ENCODE assay signal across 13 cellular contexts in genomic region chr18:57029761-57030160, GRCh38.
DNase-seq lines count a peak whose midpoint lies in the region; ATAC-seq and TF ChIP-seq lines count a peak whose summit lies in the region.
"Had no signal": no experiment of that assay in that cellular context is flagged by ENCODE, and none has a peak within 500 bp of the region (broad histone marks: within the 10 kb centered on the region; RNA-seq: fewer than 3 reads in every experiment).

No MANE protein-coding gene starts in this region.

- H3K4me3 ChIP-seq in LNCaP clone FGC (ENCODE audit: low read depth, low read length) = no peak overlapping the region
- no peak overlapping the region for H3K4me3 ChIP-seq in OCI-LY3 (ENCODE audit: low read length)
- H3K4me3 ChIP-seq: body of pancreas had no signal

- H4K20me1 ChIP-seq in OCI-LY3 (ENCODE audit: insufficient read depth, low read length) = no peaks in the 10 kb centered on the region

- no peaks in the 10 kb centered on the region for H3K9me3 ChIP-seq in OCI-LY3 (ENCODE audit: insufficient read depth, low read length)
- H3K9me3 ChIP-seq: body of pancreas had no signal

- H3K79me2 ChIP-seq in OCI-LY3 (ENCODE audit: low read length) = no peaks in the 10 kb centered on the region

- intact Hi-C loops in Right ventricle myocardium superior (cut with DNase I) = no loop called here

- H3K4me2 ChIP-seq in OCI-LY3 (ENCODE audit: low read length) = no peak overlapping the region

- H2AFZ ChIP-seq in OCI-LY3 (ENCODE audit: low read depth, low read length) = no peak overlapping the region

- TF ChIP-seq CTCF in LNCaP clone FGC (IDR thresholded peaks at IDR 0.05; ENCODE audit: control insufficient read depth, extremely low read depth, insufficient read depth) = peak; percentile 56
- peak; percentile 46 for TF ChIP-seq CTCF in OCI-LY3 (IDR thresholded peaks at IDR 0.05; ENCODE audit: low read depth, low read length)

- no peaks in the 10 kb centered on the region for H3K36me3 ChIP-seq in OCI-LY3 (replicated peaks; ENCODE audit: low read depth, low read length)

- no peaks in the 10 kb centered on the region for H3K27me3 ChIP-seq in OCI-LY3 (ENCODE audit: low read depth, low read length)
- H3K27me3 ChIP-seq: body of pancreas had no signal

- ATAC-seq in GM18511 (IDR thresholded peaks at IDR 0.05; ENCODE audit: unreplicated experiment) (no peak), HG03469 (IDR thresholded peaks at IDR 0.05; ENCODE audit: unreplicated experiment) (no peak), GM21723 (IDR thresholded peaks at IDR 0.05; ENCODE audit: unreplicated experiment) (no peak), Right ventricle myocardium superior (ENCODE audit: poor library complexity) (no peak)
- ATAC-seq: body of pancreas; esophagus mucosa; stimulated activated memory B cell treated with anti-CD40 and anti-IgM and Interleukin-4, amounts not matched to agents 10 μg/mL and 1 μg/mL and 100 μg/mL, for 72 hours had no signal

- DNase-seq in D341Med (ENCODE audit: low spot score) (peak; percentile 87), LNCaP clone FGC (ENCODE audit: low read depth) (no peak), glomerular visceral epithelial cell (ENCODE audit: extremely low spot score) (peak; percentile 25), Right ventricle myocardium superior (no peak)
- DNase-seq: activated T-cell treated with anti-CD3 and anti-CD28 coated beads for 4 hours; body of pancreas; stimulated activated CD4-positive, alpha-beta T cell treated with anti-CD3 and anti-CD28 coated beads, Interleukin-15, amount 100 ng/mL, for 24 hours had no signal

- no peak overlapping the region for H3K9ac ChIP-seq in OCI-LY3 (ENCODE audit: low read length)

- no peak overlapping the region for H3K27ac ChIP-seq in OCI-LY3 (ENCODE audit: low read length)
- H3K27ac ChIP-seq: body of pancreas had no signal

- H3K4me1 ChIP-seq in OCI-LY3 (ENCODE audit: low read length) = peaks cover 18% of the 10 kb centered on the region
- H3K4me1 ChIP-seq: body of pancreas had no signal

Comparison
In these comparisons a context has a peak if more than half of its experiments do, and no peak if none do; other contexts are left out.
1. DNase-seq: peak in D341Med (single experiment) and glomerular visceral epithelial cell (single experiment); none in LNCaP clone FGC (single experiment) and Right ventricle myocardium superior (single experiment).